ENCODE assay signal across 14 cellular contexts in genomic region chr4:139314047-139314800, GRCh38. TPM values are rescaled to one million over a fixed set of nuclear protein-coding genes. Genes with fewer than 3 reads are reported as not detected.
DNase-seq lines count a peak whose midpoint lies in the region; ATAC-seq and TF ChIP-seq lines count a peak whose summit lies in the region.
"Had no signal": no experiment of that assay in that cellular context is flagged by ENCODE, and none has a peak within 500 bp of the region (broad histone marks: within the 10 kb centered on the region; RNA-seq: fewer than 3 reads in every experiment).

No MANE protein-coding gene starts in this region.

- no peak for ATAC-seq in activated naive CD4-positive, alpha-beta T cell treated with anti-CD3 and anti-CD28 coated beads, Interleukin-2, amount 50 U/mL, for 72 hours
- ATAC-seq: HCT116, lower lobe of right lung had no signal

- H4K8ac ChIP-seq in trophoblast cell (ENCODE audit: low read depth, low read length): no peak overlapping the region

- H3K4me1 Mint-ChIP-seq in activated naive CD4-positive, alpha-beta T cell treated with anti-CD3 and anti-CD28 coated beads for 36 hours (ENCODE audit: low read depth): peaks cover 70% of the 10 kb centered on the region

- H4K91ac ChIP-seq in trophoblast cell (ENCODE audit: low read depth, low read length): no peak overlapping the region

- WGBS in trophoblast cell (ENCODE audit: extremely low coverage, insufficient coverage, insufficient read length): no CpG with 5 or more reads among the region's 4 CpGs

- H3K18ac ChIP-seq in trophoblast cell (ENCODE audit: low read length): no peak overlapping the region

- peak overlapping the region; percentile 78 for H3K4ac ChIP-seq in trophoblast cell (ENCODE audit: low read depth, low read length)

- peak overlapping the region; percentile 50 for H3K27ac ChIP-seq in SU-DHL-6 (ENCODE audit: low read depth, low read length)
- H3K27ac ChIP-seq in effector memory CD4-positive, alpha-beta T cell (ENCODE audit: insufficient read depth, low read length, poor library complexity, severe bottlenecking): peak overlapping the region; percentile 24
- H3K27ac ChIP-seq in trophoblast cell (ENCODE audit: low read depth, low read length): no peak overlapping the region
- H3K27ac ChIP-seq: lower lobe of right lung had no signal

- H3K4me3 Mint-ChIP-seq in activated naive CD4-positive, alpha-beta T cell treated with anti-CD3 and anti-CD28 coated beads for 36 hours: no peak overlapping the region

- H2AFZ ChIP-seq in SU-DHL-6 (ENCODE audit: low read depth, low read length, severe bottlenecking): no peak overlapping the region
- no peak overlapping the region for H2AFZ ChIP-seq in trophoblast cell (ENCODE audit: insufficient read depth, low read length, poor library complexity)

- H3K14ac ChIP-seq in trophoblast cell (ENCODE audit: low read length): no peak overlapping the region

- H3K9me3 ChIP-seq in SU-DHL-6 (ENCODE audit: insufficient read depth, low read length) (no peaks in the 10 kb centered on the region), trophoblast cell (ENCODE audit: insufficient read depth, low read depth, low read length) (no peaks in the 10 kb centered on the region)
- no peaks in the 10 kb centered on the region for H3K9me3 ChIP-seq in effector memory CD4-positive, alpha-beta T cell (ENCODE audit: control insufficient read depth, low read length)
- H3K9me3 ChIP-seq: lower lobe of right lung had no signal

- H3K79me2 ChIP-seq in SU-DHL-6 (ENCODE audit: insufficient read depth, low read length) (peaks cover 97% of the 10 kb centered on the region), trophoblast cell (ENCODE audit: control insufficient read depth, insufficient read depth, low read length, poor library complexity) (peaks cover 11% of the 10 kb centered on the region)

- H4K20me1 ChIP-seq in SU-DHL-6 (ENCODE audit: low read depth, low read length): no peaks in the 10 kb centered on the region; the same call in 1 of the 2 replicates

- peaks cover 7% of the 10 kb centered on the region for H3K36me3 Mint-ChIP-seq in activated naive CD4-positive, alpha-beta T cell treated with anti-CD3 and anti-CD28 coated beads for 36 hours (ENCODE audit: low read depth)
- H3K36me3 Mint-ChIP-seq in activated naive CD4-positive, alpha-beta T cell treated with anti-CD3 and anti-CD28 coated beads, Interleukin-2, amount 50 U/mL, for 72 hours: peaks cover 0 to 17% of the 10 kb centered on the region in 2 donors

- H3K79me1 ChIP-seq in trophoblast cell (ENCODE audit: low read length): no peaks in the 10 kb centered on the region

- no peak overlapping the region for H2BK5ac ChIP-seq in trophoblast cell (ENCODE audit: low read depth, low read length, poor library complexity)

- no peaks in the 10 kb centered on the region for H3K9me2 ChIP-seq in SU-DHL-6 (replicated peaks; ENCODE audit: insufficient read depth, low read length)

- no peak overlapping the region for H2AK5ac ChIP-seq in trophoblast cell (ENCODE audit: low read length)

- H3K36me3 ChIP-seq in SU-DHL-6 (ENCODE audit: low read length) (peaks cover 7% of the 10 kb centered on the region), trophoblast cell (ENCODE audit: control insufficient read depth in 1 of 2, insufficient read depth in 2 of 2, low read length in 2 of 2) (no peaks in the 10 kb centered on the region)
- H3K36me3 ChIP-seq in effector memory CD4-positive, alpha-beta T cell (ENCODE audit: control insufficient read depth, insufficient read depth, low read length): no peaks in the 10 kb centered on the region
- H3K36me3 ChIP-seq: lower lobe of right lung had no signal

- peaks cover 25% of the 10 kb centered on the region; the same call in 1 of the 2 replicates for H3F3A ChIP-seq in SU-DHL-6 (ENCODE audit: insufficient read depth)

- H3K27me3 ChIP-seq in SU-DHL-6 (ENCODE audit: low read length): no peaks in the 10 kb centered on the region
- H3K27me3 ChIP-seq in effector memory CD4-positive, alpha-beta T cell (replicated peaks; ENCODE audit: control insufficient read depth, insufficient read depth, low read length, poor library complexity, severe bottlenecking): no peaks in the 10 kb centered on the region
- no peaks in the 10 kb centered on the region for H3K27me3 ChIP-seq in trophoblast cell (ENCODE audit: insufficient read depth, low read length)

- peak overlapping the region; percentile 10 for H3K4me2 ChIP-seq in SU-DHL-6 (ENCODE audit: low read depth, low read length, poor library complexity, severe bottlenecking)
- H3K4me2 ChIP-seq in trophoblast cell (ENCODE audit: low read length): no peak overlapping the region

- H2BK12ac ChIP-seq in trophoblast cell (ENCODE audit: low read length): no peak overlapping the region

- no peaks in the 10 kb centered on the region for H3K27me3 Mint-ChIP-seq in activated naive CD4-positive, alpha-beta T cell treated with anti-CD3 and anti-CD28 coated beads for 36 hours (ENCODE audit: low read depth)

- H3K4me3 ChIP-seq in SU-DHL-6 (ENCODE audit: insufficient read depth, low read length, poor library complexity, severe bottlenecking): no peak overlapping the region
- no peak overlapping the region for H3K4me3 ChIP-seq in effector memory CD4-positive, alpha-beta T cell (ENCODE audit: insufficient read depth, low read depth, low read length, poor library complexity, severe bottlenecking)
- H3K4me3 ChIP-seq in trophoblast cell (ENCODE audit: low read depth, low read length): no peak overlapping the region
- H3K4me3 ChIP-seq: lower lobe of right lung had no signal

- DNase-seq in activated naive CD4-positive, alpha-beta T cell treated with anti-CD3 and anti-CD28 coated beads for 36 hours: no peak
- DNase-seq in activated naive CD4-positive, alpha-beta T cell treated with anti-CD3 and anti-CD28 coated beads, Interleukin-2, amount 50 U/mL, for 72 hours (ENCODE audit: low spot score in 2 of 2): no peak
- no peak for DNase-seq in effector memory CD4-positive, alpha-beta T cell
- DNase-seq in trophoblast cell (no peak), cerebellum (ENCODE audit: low spot score) (no peak), NCI-H2196 (lab: John Stamatoyannopoulos, UW; ENCODE audit: unreplicated experiment) (no peak), DMS79 treated with DMSO at 0.1 percent for 48 hours (lab: John Stamatoyannopoulos, UW) (no peak)
- DNase-seq: lower lobe of right lung; NCI-H146; NCI-H446 treated with DMSO at 0.1 percent for 48 hours; OCI-M1; stimulated activated CD4-positive, alpha-beta T cell treated with anti-CD3 and anti-CD28 coated beads, Interleukin-4, amount 100 ng/mL, for 24 hours had no signal

- H3K27ac Mint-ChIP-seq in activated naive CD4-positive, alpha-beta T cell treated with anti-CD3 and anti-CD28 coated beads for 36 hours: peak overlapping the region; percentile 43
- peak overlapping the region in 1 of 2 donors; percentile 66 for H3K27ac Mint-ChIP-seq in activated naive CD4-positive, alpha-beta T cell treated with anti-CD3 and anti-CD28 coated beads, Interleukin-2, amount 50 U/mL, for 72 hours

- TF ChIP-seq CTCF in SU-DHL-6 (IDR thresholded peaks at IDR 0.05; ENCODE audit: insufficient read depth, low read length, poor library complexity, severe bottlenecking): no peak

- no peak overlapping the region for H4K12ac ChIP-seq in trophoblast cell (ENCODE audit: low read depth, low read length)

- intact Hi-C loops in activated naive CD4-positive, alpha-beta T cell treated with anti-CD3 and anti-CD28 coated beads for 36 hours (cut with micrococcal nuclease): loop anchor here (10.0 kb wide), 1 partner anchor 1779 kb away; the partner anchor contains the start of gene PCDH18

- no peak overlapping the region for H2BK120ac ChIP-seq in trophoblast cell (ENCODE audit: insufficient read depth, low read length, poor library complexity)

- no peak overlapping the region for H3K9ac ChIP-seq in SU-DHL-6 (ENCODE audit: low read length)
- no peak overlapping the region for H3K9ac ChIP-seq in trophoblast cell (ENCODE audit: low read length)

- H3K9me3 Mint-ChIP-seq in activated naive CD4-positive, alpha-beta T cell treated with anti-CD3 and anti-CD28 coated beads for 36 hours: no peaks in the 10 kb centered on the region
- no peaks in the 10 kb centered on the region for H3K9me3 Mint-ChIP-seq in activated naive CD4-positive, alpha-beta T cell treated with anti-CD3 and anti-CD28 coated beads, Interleukin-2, amount 50 U/mL, for 72 hours

- H3K4me1 ChIP-seq in effector memory CD4-positive, alpha-beta T cell (ENCODE audit: control insufficient read depth, insufficient read depth, low read length, poor library complexity, severe bottlenecking): peaks cover 17% of the 10 kb centered on the region
- H3K4me1 ChIP-seq in trophoblast cell (ENCODE audit: control insufficient read depth in 1 of 2, insufficient read depth in 2 of 2, low read length in 2 of 2): no peaks in the 10 kb centered on the region

- no peak overlapping the region for H3K23ac ChIP-seq in trophoblast cell (ENCODE audit: low read length)

- CTCF ChIA-PET in activated naive CD4-positive, alpha-beta T cell treated with anti-CD3 and anti-CD28 coated beads for 36 hours (lab: Charles Lee): interaction anchor here (1.2 kb wide), 1 partner anchor 18 kb away, joined by 3 read pairs; no protein-coding TSS in a partner anchor

RNA-seq across cellular contexts. Expression of gene NDUFC1, which starts 11.9 kb away (rescaled TPM):
- total RNA-seq in activated naive CD4-positive, alpha-beta T cell treated with anti-CD3 and anti-CD28 coated beads for 36 hours: 10 to 100 TPM; 43.4 to 44.2 TPM
- total RNA-seq in activated naive CD4-positive, alpha-beta T cell treated with anti-CD3 and anti-CD28 coated beads, Interleukin-2, amount 50 U/mL, for 72 hours: 10 to 100 TPM; 29.8 to 47.5 TPM
- 108 and 115 TPM in 2 replicates for polyA plus RNA-seq in trophoblast cell (2013)
- 22.3 TPM for total RNA-seq in cerebellum

RNA-seq across cellular contexts. Expression of gene NAA15, which starts 12.9 kb away (rescaled TPM):
- total RNA-seq in activated naive CD4-positive, alpha-beta T cell treated with anti-CD3 and anti-CD28 coated beads for 36 hours: 10 to 100 TPM; 91.5 to 94.0 TPM
- total RNA-seq in activated naive CD4-positive, alpha-beta T cell treated with anti-CD3 and anti-CD28 coated beads, Interleukin-2, amount 50 U/mL, for 72 hours: 10 to 100 TPM; 71.0 to 86.6 TPM
- polyA plus RNA-seq in trophoblast cell (2013): 22.1 and 23.3 TPM in 2 replicates
- total RNA-seq in cerebellum: 42.4 TPM

RNA-seq across cellular contexts. Expression of gene MGARP, which starts 34.2 kb away (rescaled TPM):
- total RNA-seq in activated naive CD4-positive, alpha-beta T cell treated with anti-CD3 and anti-CD28 coated beads for 36 hours: not detected
- total RNA-seq in activated naive CD4-positive, alpha-beta T cell treated with anti-CD3 and anti-CD28 coated beads, Interleukin-2, amount 50 U/mL, for 72 hours: under 1 TPM; 0.27 to 0.31 TPM
- 0.06 and 0.14 TPM in 2 replicates for polyA plus RNA-seq in trophoblast cell (2013)
- total RNA-seq in cerebellum: 0.73 TPM
- total RNA-seq: lower lobe of right lung had no signal
